Comparison of ENCODE assay signal across 9 cellular contexts in genomic region chr13:100394005-100394695, GRCh38.
A peak's percentile ranks its signal among the peaks of the same experiment; 100 is the strongest.
DNase-seq lines count a peak whose midpoint lies in the region; ATAC-seq and TF ChIP-seq lines count a peak whose summit lies in the region.
"Had no signal": no experiment of that assay in that cellular context is flagged by ENCODE, and none has a peak within 500 bp of the region (broad histone marks: within the 10 kb centered on the region; RNA-seq: fewer than 3 reads in every experiment).

No MANE protein-coding gene starts in this region.

- no peaks in the 10 kb centered on the region for H3K4me1 ChIP-seq in Peyer's patch

- peak; percentile 95 for ATAC-seq in GM18867 (IDR thresholded peaks at IDR 0.05; ENCODE audit: unreplicated experiment)
- ATAC-seq in HG02973 (IDR thresholded peaks at IDR 0.05; ENCODE audit: unreplicated experiment), result peak; percentile 92
- ATAC-seq in WTC11, result no peak
- peak; percentile 35 to 56 for ATAC-seq in naive thymus-derived CD8-positive, alpha-beta T cell

- no peak for TF ChIP-seq CTCF in WTC11 (IDR thresholded peaks at IDR 0.05)
- no peak for TF ChIP-seq CTCF in Peyer's patch (IDR thresholded peaks at IDR 0.05)
- TF ChIP-seq CTCF in Calu3 (IDR thresholded peaks at IDR 0.05; ENCODE audit: unreplicated experiment), result no peak
- TF ChIP-seq CTCF in RWPE1 (conservative IDR thresholded peaks at IDR 0.05; ENCODE audit: low read depth), result no peak

- no peaks in the 10 kb centered on the region for H3K27me3 ChIP-seq in Peyer's patch

- H3K4me3 ChIP-seq in Peyer's patch, result no peak overlapping the region

- DNase-seq in Ammon's horn (ENCODE audit: low spot score) (peak; percentile 6), WTC11 (ENCODE audit: low spot score) (no peak), Peyer's patch (no peak), Calu3 (no peak), RWPE1 (ENCODE audit: low spot score) (no peak)
- DNase-seq in naive thymus-derived CD8-positive, alpha-beta T cell, result peak in 3 of 10 donors; percentile 2 to 34 (median 8)

- peak overlapping the region in 2 of 4 donors; percentile 12 to 36 for H3K27ac ChIP-seq in Peyer's patch
- no peak overlapping the region for H3K27ac ChIP-seq in RWPE1

- H3K27ac Mint-ChIP-seq in WTC11 (peak overlapping the region; percentile 56; the same call in 1 of the 2 replicates), Calu3 (ENCODE audit: unreplicated experiment) (no peak overlapping the region)
- peak overlapping the region in 3 of 10 donors; percentile 5 to 75 (median 72) for H3K27ac Mint-ChIP-seq in naive thymus-derived CD8-positive, alpha-beta T cell
- H3K27ac Mint-ChIP-seq: memory B cell had no signal

- H3K4me1 Mint-ChIP-seq in WTC11 (peaks cover 44% of the 10 kb centered on the region), Calu3 (ENCODE audit: low read depth, unreplicated experiment) (no peaks in the 10 kb centered on the region)
- peaks cover 0 to 30% (median 10%) of the 10 kb centered on the region in 4 donors for H3K4me1 Mint-ChIP-seq in naive thymus-derived CD8-positive, alpha-beta T cell

- no peaks in the 10 kb centered on the region for H3K9me3 ChIP-seq in Peyer's patch

- intact Hi-C loops in Calu3 (cut with micrococcal nuclease; ENCODE audit: unreplicated experiment), result loop anchor here (10.0 kb wide), 1 partner anchor 51 kb away; no protein-coding TSS in a partner anchor

- no peak overlapping the region for H3K4me3 Mint-ChIP-seq in WTC11
- peak overlapping the region in 2 of 10 donors; percentile 17 to 53 for H3K4me3 Mint-ChIP-seq in naive thymus-derived CD8-positive, alpha-beta T cell
- H3K4me3 Mint-ChIP-seq in Calu3 (ENCODE audit: low read depth, unreplicated experiment), result no peak overlapping the region
- H3K4me3 Mint-ChIP-seq: memory B cell had no signal

- no peaks in the 10 kb centered on the region for H3K27me3 Mint-ChIP-seq in WTC11 (ENCODE audit: low read depth)
- no peaks in the 10 kb centered on the region for H3K27me3 Mint-ChIP-seq in naive thymus-derived CD8-positive, alpha-beta T cell
- H3K27me3 Mint-ChIP-seq in Calu3 (ENCODE audit: unreplicated experiment), result no peaks in the 10 kb centered on the region
- H3K27me3 Mint-ChIP-seq: memory B cell had no signal

- no TSS peak for BruUV-seq in Calu3 (replicated peaks; lab: Mats Ljungman, UMichigan)

- H3K9me3 Mint-ChIP-seq in WTC11 (no peaks in the 10 kb centered on the region), Calu3 (ENCODE audit: low read depth, unreplicated experiment) (no peaks in the 10 kb centered on the region)
- peaks cover 0 to 3% (median 0%) of the 10 kb centered on the region in 9 donors for H3K9me3 Mint-ChIP-seq in naive thymus-derived CD8-positive, alpha-beta T cell
- H3K9me3 Mint-ChIP-seq: memory B cell had no signal

- H3K36me3 ChIP-seq in Peyer's patch, result no peaks in the 10 kb centered on the region

- POLR2A ChIA-PET in WTC11 (lab: Charles Lee), result no interaction called here
- POLR2A ChIA-PET in naive thymus-derived CD8-positive, alpha-beta T cell (lab: Charles Lee), result no interaction called here
- POLR2A ChIA-PET in RWPE1 (lab: Yijun Ruan, JAX; ENCODE audit: low non-redundant PET), result no interaction called here

- CTCF ChIA-PET in WTC11 (lab: Charles Lee) (interaction anchor here (1.3 kb wide), 1 partner anchor 117 kb away, joined by 3 read pairs; no protein-coding TSS in a partner anchor), Calu3 (lab: Charles Lee) (no interaction called here), RWPE1 (lab: Yijun Ruan, JAX) (interaction anchor here (0.6 kb wide), 1 partner anchor 1015 kb away, joined by 3 read pairs; no protein-coding TSS in a partner anchor)

- no peaks in the 10 kb centered on the region for H3K36me3 Mint-ChIP-seq in WTC11
- peaks cover 0 to 31% (median 3%) of the 10 kb centered on the region in 3 donors for H3K36me3 Mint-ChIP-seq in naive thymus-derived CD8-positive, alpha-beta T cell
- H3K36me3 Mint-ChIP-seq in Calu3 (ENCODE audit: insufficient read depth, unreplicated experiment), result no peaks in the 10 kb centered on the region

- TF ChIP-seq POLR2A in Peyer's patch (IDR thresholded peaks at IDR 0.05), result no peak

TF ChIP-seq in WTC11, 78 proteins besides CTCF, POLR2A, EP300 and RAD21:
- no peak for TF ChIP-seq GTF2I (CRISPR knock-in tag; conservative IDR thresholded peaks at IDR 0.05)
